14 cellular contexts compared by ENCODE assay signal in the genomic region with DNA sequence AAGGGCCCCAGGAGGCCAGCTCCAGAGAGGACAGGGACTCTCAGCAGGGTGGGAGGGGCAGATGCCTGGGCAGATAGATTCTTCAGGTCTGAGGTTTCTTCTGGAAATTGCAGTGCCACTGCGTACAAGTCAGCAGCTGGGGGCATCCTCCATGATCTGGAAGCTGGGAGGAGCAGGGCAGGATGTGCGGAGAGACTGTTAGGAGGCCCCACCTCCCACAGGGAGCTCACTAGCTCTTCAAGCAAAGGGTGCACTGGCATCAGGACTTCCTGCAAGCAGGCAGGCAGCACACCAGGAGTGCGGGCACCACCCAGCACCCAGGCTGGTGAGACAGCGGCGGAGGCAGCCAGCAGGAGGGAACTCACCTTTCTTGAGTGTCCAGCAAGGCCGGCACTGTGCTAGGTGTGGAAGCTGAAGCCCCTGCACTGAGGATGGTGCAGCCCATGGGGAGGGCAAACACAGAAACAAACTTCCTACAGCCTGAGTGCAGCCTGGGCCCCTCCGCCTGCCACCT.
DNase-seq lines count a peak whose midpoint lies in the region; ATAC-seq, FAIRE-seq and TF ChIP-seq lines count a peak whose summit lies in the region.
"Had no signal": no experiment of that assay in that cellular context is flagged by ENCODE, and none has a peak within 500 bp of the region (broad histone marks: within the 10 kb centered on the region; RNA-seq: fewer than 3 reads in every experiment).

No MANE protein-coding gene starts in this region.

- H2BK20ac ChIP-seq in H1 (ENCODE audit: low read length), result no peak overlapping the region

- H3K4me2 ChIP-seq in H1 (ENCODE audit: insufficient read depth in 1 of 2, low read depth in 2 of 2, low read length in 2 of 2), result no peak overlapping the region

- H3K14ac ChIP-seq in H1 (ENCODE audit: insufficient read length), result no peak overlapping the region

- H3K79me2 ChIP-seq in H1 (ENCODE audit: control insufficient read depth in 1 of 2, insufficient read depth in 2 of 2, low read length in 2 of 2), result no peaks in the 10 kb centered on the region

- H3K23me2 ChIP-seq in H1 (ENCODE audit: low read depth, low read length), result peaks cover under 1% of the 10 kb centered on the region; the same call in 1 of the 2 replicates

- no peaks in the 10 kb centered on the region for H3K36me3 ChIP-seq in H1 (ENCODE audit: control insufficient read depth in 2 of 4, insufficient read depth in 4 of 4, low read length in 3 of 4)
- H3K36me3 ChIP-seq in effector memory CD4-positive, alpha-beta T cell (ENCODE audit: control insufficient read depth, insufficient read depth, low read length), result no peaks in the 10 kb centered on the region
- H3K36me3 ChIP-seq: ovary, tibial artery had no signal

- no peak overlapping the region for H3K27ac ChIP-seq in H1 (ENCODE audit: low read depth, low read length)
- H3K27ac ChIP-seq in effector memory CD4-positive, alpha-beta T cell (ENCODE audit: insufficient read depth, low read length, poor library complexity, severe bottlenecking), result no peak overlapping the region
- H3K27ac ChIP-seq: foreskin keratinocyte, ovary had no signal

- H4K8ac ChIP-seq in H1 (ENCODE audit: extremely low read depth, insufficient read depth, low read length), result peak overlapping the region; percentile 51; the same call in 1 of the 2 replicates

- FAIRE-seq in H1 (lab: Jason Lieb, UNC) (no peak), urothelium cell line (lab: Jason Lieb, UNC) (no peak)

- H3K36me3 Mint-ChIP-seq in activated CD8-positive, alpha-beta T cell treated with anti-CD3 and anti-CD28 coated beads for 36 hours (ENCODE audit: low read depth), result no peaks in the 10 kb centered on the region
- H3K36me3 Mint-ChIP-seq in activated CD8-positive, alpha-beta T cell treated with anti-CD3 and anti-CD28 coated beads, Interleukin-2, amount 10 ng/mL, durations not matched to agents 7 days and 5 days (ENCODE audit: low read depth), result no peaks in the 10 kb centered on the region
- H3K36me3 Mint-ChIP-seq in stimulated activated effector memory CD8-positive, alpha-beta T cell treated with anti-CD3 and anti-CD28 coated beads, Interleukin-12 subunit alpha, Interleukin-12 subunit beta, amount 100 ng/mL, for 72 hours, result peaks cover 6% of the 10 kb centered on the region

- H2AK5ac ChIP-seq in H1 (ENCODE audit: low read depth, low read length), result no peak overlapping the region

- CTCF ChIA-PET in activated CD8-positive, alpha-beta T cell treated with anti-CD3 and anti-CD28 coated beads for 36 hours (lab: Charles Lee), result interaction anchor here (0.9 kb wide), 1 partner anchor 36 kb away, joined by 3 read pairs; no protein-coding TSS in a partner anchor
- CTCF ChIA-PET in activated CD8-positive, alpha-beta T cell treated with anti-CD3 and anti-CD28 coated beads, Interleukin-2, amount 10 ng/mL, durations not matched to agents 7 days and 5 days (lab: Charles Lee), result no interaction called here
- CTCF ChIA-PET in H1 (lab: Charles Lee; ENCODE audit: partially characterized antibody), result interaction anchor here (0.5 to 1.3 kb wide), 3 partner anchors 10 to 206 kb away, joined by 3 read pairs; no protein-coding TSS in a partner anchor

- H3K9me3 ChIP-seq in H1 (ENCODE audit: insufficient read depth in 2 of 2, low read depth in 1 of 2, low read length in 1 of 2), result no peaks in the 10 kb centered on the region
- no peaks in the 10 kb centered on the region for H3K9me3 ChIP-seq in effector memory CD4-positive, alpha-beta T cell (ENCODE audit: control insufficient read depth, low read length)
- H3K9me3 ChIP-seq: ovary, tibial artery had no signal

- peaks cover 0 to 2% (median under 1%) of the 10 kb centered on the region in 4 experiments; a peak in 3 of 7 replicates for H3K27me3 ChIP-seq in H1 (replicated peaks in 1 of 4; ENCODE audit: control insufficient read depth in 3 of 4, extremely low read depth in 1 of 4, insufficient read depth in 3 of 4, low read length in 3 of 4)
- H3K27me3 ChIP-seq in effector memory CD4-positive, alpha-beta T cell (replicated peaks; ENCODE audit: control insufficient read depth, insufficient read depth, low read length, poor library complexity, severe bottlenecking), result no peaks in the 10 kb centered on the region
- H3K27me3 ChIP-seq: foreskin keratinocyte, ovary had no signal

- H3K4me1 Mint-ChIP-seq in activated CD8-positive, alpha-beta T cell treated with anti-CD3 and anti-CD28 coated beads for 36 hours (ENCODE audit: low read depth), result peaks cover 51% of the 10 kb centered on the region
- H3K4me1 Mint-ChIP-seq in activated CD8-positive, alpha-beta T cell treated with anti-CD3 and anti-CD28 coated beads, Interleukin-2, amount 10 ng/mL, durations not matched to agents 7 days and 5 days (ENCODE audit: low read depth), result peaks cover 75% of the 10 kb centered on the region
- H3K4me1 Mint-ChIP-seq in stimulated activated effector memory CD8-positive, alpha-beta T cell treated with anti-CD3 and anti-CD28 coated beads, Interleukin-12 subunit alpha, Interleukin-12 subunit beta, amount 100 ng/mL, for 72 hours, result peaks cover 53% of the 10 kb centered on the region

- peak overlapping the region; percentile 71; the same call in 1 of the 2 replicates for H2BK12ac ChIP-seq in H1 (ENCODE audit: low read depth, low read length)

- no peak overlapping the region; the same call in 1 of the 2 replicates for H3K18ac ChIP-seq in H1 (ENCODE audit: extremely low read depth, low read length)

- ATAC-seq in activated CD8-positive, alpha-beta T cell treated with anti-CD3 and anti-CD28 coated beads for 36 hours, result no peak
- ATAC-seq in activated CD8-positive, alpha-beta T cell treated with anti-CD3 and anti-CD28 coated beads, Interleukin-2, amount 10 ng/mL, durations not matched to agents 7 days and 5 days, result no peak
- no peak for ATAC-seq in stimulated activated effector memory CD8-positive, alpha-beta T cell treated with anti-CD3 and anti-CD28 coated beads, Interleukin-12 subunit alpha, Interleukin-12 subunit beta, amount 100 ng/mL, for 72 hours
- ATAC-seq in GM21825 (IDR thresholded peaks at IDR 0.05; ENCODE audit: unreplicated experiment), result no peak
- ATAC-seq: foreskin keratinocyte had no signal

- intact Hi-C loops in activated CD8-positive, alpha-beta T cell treated with anti-CD3 and anti-CD28 coated beads for 36 hours (cut with micrococcal nuclease), result loop anchor here (5.0 kb wide), 1 partner anchor 101 kb away; a partner anchor contains a TSS

- DNase-seq in activated CD8-positive, alpha-beta T cell treated with anti-CD3 and anti-CD28 coated beads for 36 hours, result no peak
- DNase-seq in activated CD8-positive, alpha-beta T cell treated with anti-CD3 and anti-CD28 coated beads, Interleukin-2, amount 10 ng/mL, durations not matched to agents 7 days and 5 days, result no peak
- peak; percentile 77 for DNase-seq in NCI-H2196 (lab: John Stamatoyannopoulos, UW; ENCODE audit: unreplicated experiment)
- DNase-seq in H1 (ENCODE audit: low read depth in 1 of 2, low spot score in 2 of 2), result no peak
- no peak for DNase-seq in stimulated activated effector memory CD8-positive, alpha-beta T cell treated with anti-CD3 and anti-CD28 coated beads, Interleukin-12 subunit alpha, Interleukin-12 subunit beta, amount 100 ng/mL, for 72 hours (ENCODE audit: low spot score in 2 of 2)
- no peak for DNase-seq in urothelium cell line (ENCODE audit: low spot score)
- no peak for DNase-seq in effector memory CD4-positive, alpha-beta T cell
- DNase-seq: activated effector memory CD4-positive, alpha-beta T cell treated with Interleukin-2 at 50 U/mL for 16 hours; foreskin keratinocyte; NCI-H2171 treated with DMSO at 0.1 percent for 48 hours; SW 1271; tibial artery had no signal

- no peak overlapping the region for H2BK5ac ChIP-seq in H1 (ENCODE audit: low read depth, low read length)

- no peak for TF ChIP-seq POLR2A in H1 (IDR thresholded peaks at IDR 0.05; ENCODE audit: control extremely low read depth in 1 of 2, low read depth in 2 of 2, low read length in 2 of 2)

- H3K27me3 Mint-ChIP-seq in activated CD8-positive, alpha-beta T cell treated with anti-CD3 and anti-CD28 coated beads for 36 hours, result peaks cover 5% of the 10 kb centered on the region
- H3K27me3 Mint-ChIP-seq in activated CD8-positive, alpha-beta T cell treated with anti-CD3 and anti-CD28 coated beads, Interleukin-2, amount 10 ng/mL, durations not matched to agents 7 days and 5 days (ENCODE audit: low read depth), result peaks cover 8% of the 10 kb centered on the region

- no peak overlapping the region for H3K23ac ChIP-seq in H1 (ENCODE audit: insufficient read length)

- H3K4ac ChIP-seq in H1 (replicated peaks; ENCODE audit: insufficient read length, low read depth, low read length), result no peak overlapping the region

- H3K4me3 Mint-ChIP-seq in activated CD8-positive, alpha-beta T cell treated with anti-CD3 and anti-CD28 coated beads for 36 hours, result no peak overlapping the region
- H3K4me3 Mint-ChIP-seq in activated CD8-positive, alpha-beta T cell treated with anti-CD3 and anti-CD28 coated beads, Interleukin-2, amount 10 ng/mL, durations not matched to agents 7 days and 5 days, result no peak overlapping the region
- H3K4me3 Mint-ChIP-seq in stimulated activated effector memory CD8-positive, alpha-beta T cell treated with anti-CD3 and anti-CD28 coated beads, Interleukin-12 subunit alpha, Interleukin-12 subunit beta, amount 100 ng/mL, for 72 hours, result peak overlapping the region; percentile 47

- H3K4me1 ChIP-seq in H1 (replicated peaks in 1 of 4; ENCODE audit: control insufficient read depth in 3 of 4, insufficient read depth in 4 of 4, low read length in 3 of 4), result peaks cover under 1 to 20% (median 11%) of the 10 kb centered on the region in 4 experiments
- peaks cover 13% of the 10 kb centered on the region for H3K4me1 ChIP-seq in effector memory CD4-positive, alpha-beta T cell (ENCODE audit: control insufficient read depth, insufficient read depth, low read length, poor library complexity, severe bottlenecking)
- H3K4me1 ChIP-seq: foreskin keratinocyte had no signal

- H2AFZ ChIP-seq in H1 (ENCODE audit: low read length), result no peak overlapping the region

- no peak for TF ChIP-seq EP300 in H1 (IDR thresholded peaks at IDR 0.05; ENCODE audit: borderline replicate concordance in 1 of 2, low read depth in 2 of 2, low read length in 2 of 2)

- WGBS in H1 (ENCODE audit: extremely low coverage in 1 of 2, insufficient coverage in 1 of 2, insufficient read length in 1 of 2, insufficient replicate concordance in 2 of 2, low coverage in 1 of 2, low lambda C conversion rate in 2 of 2, missing lambda C conversion rate in 1 of 2), 2 experiments, result 92% methylated on average over 5 of the region's 7 CpGs; no CpG with 5 or more reads in 1 of the 2 experiments

- peak overlapping the region; percentile 80 for H3K27ac Mint-ChIP-seq in activated CD8-positive, alpha-beta T cell treated with anti-CD3 and anti-CD28 coated beads for 36 hours
- H3K27ac Mint-ChIP-seq in activated CD8-positive, alpha-beta T cell treated with anti-CD3 and anti-CD28 coated beads, Interleukin-2, amount 10 ng/mL, durations not matched to agents 7 days and 5 days, result no peak overlapping the region
- peak overlapping the region; percentile 78 for H3K27ac Mint-ChIP-seq in stimulated activated effector memory CD8-positive, alpha-beta T cell treated with anti-CD3 and anti-CD28 coated beads, Interleukin-12 subunit alpha, Interleukin-12 subunit beta, amount 100 ng/mL, for 72 hours

- TF ChIP-seq CTCF in activated CD8-positive, alpha-beta T cell treated with anti-CD3 and anti-CD28 coated beads for 36 hours (IDR thresholded peaks at IDR 0.05), result no peak
- no peak for TF ChIP-seq CTCF in H1 (IDR thresholded peaks at IDR 0.05; ENCODE audit: control extremely low read depth in 1 of 3, insufficient read depth in 1 of 3, low read depth in 1 of 3, low read length in 3 of 3)

- H4K5ac ChIP-seq in H1 (ENCODE audit: insufficient read length, low read depth, low read length), result no peak overlapping the region

- H3K56ac ChIP-seq in H1 (replicated peaks; ENCODE audit: insufficient read length, low read depth, low read length), result no peak overlapping the region

- POLR2A ChIA-PET in activated CD8-positive, alpha-beta T cell treated with anti-CD3 and anti-CD28 coated beads for 36 hours (lab: Charles Lee), result interaction anchor here (0.9 kb wide), 1 partner anchor 37 kb away, joined by 5 read pairs; no protein-coding TSS in a partner anchor
- POLR2A ChIA-PET in activated CD8-positive, alpha-beta T cell treated with anti-CD3 and anti-CD28 coated beads, Interleukin-2, amount 10 ng/mL, durations not matched to agents 7 days and 5 days (lab: Charles Lee), result interaction anchor here (0.6 to 2.0 kb wide), 2 partner anchors 101 kb away, joined by 3 to 6 read pairs; a partner anchor contains a TSS
- POLR2A ChIA-PET in H1 (lab: Charles Lee; ENCODE audit: partially characterized antibody), result interaction anchor here (2.2 kb wide), 1 partner anchor 101 kb away, joined by 9 read pairs; a partner anchor contains a TSS

- peaks cover 0 to under 1% of the 10 kb centered on the region in 2 experiments for H4K20me1 ChIP-seq in H1 (replicated peaks in 1 of 2; ENCODE audit: control insufficient read depth in 1 of 2, insufficient read depth in 2 of 2, low read length in 2 of 2)

- no peak for TF ChIP-seq RAD21 in H1 (IDR thresholded peaks at IDR 0.05 in 1 of 2, conservative IDR thresholded peaks at IDR 0.05 in 1 of 2; ENCODE audit: low read depth in 2 of 2, low read length in 2 of 2)

- H3K79me1 ChIP-seq in H1 (ENCODE audit: low read depth, low read length), result no peaks in the 10 kb centered on the region

- H4K91ac ChIP-seq in H1 (replicated peaks; ENCODE audit: insufficient read length, low read length), result peak overlapping the region; percentile 30

- H3K9ac ChIP-seq in H1 (replicated peaks in 1 of 4; ENCODE audit: extremely low read depth in 1 of 4, low read depth in 3 of 4, low read length in 3 of 4), result no peak overlapping the region

- H3K4me3 ChIP-seq in H1 (ENCODE audit: extremely low read depth in 1 of 4, insufficient read depth in 2 of 4, low read depth in 3 of 4, low read length in 4 of 4), result no peak overlapping the region
- H3K4me3 ChIP-seq in effector memory CD4-positive, alpha-beta T cell (ENCODE audit: insufficient read depth, low read depth, low read length, poor library complexity, severe bottlenecking), result no peak overlapping the region
- H3K4me3 ChIP-seq: ovary, tibial artery had no signal

- no peak overlapping the region; the same call in 1 of the 2 replicates for H2BK15ac ChIP-seq in H1 (ENCODE audit: low read length)

- H3K9me3 Mint-ChIP-seq in activated CD8-positive, alpha-beta T cell treated with anti-CD3 and anti-CD28 coated beads for 36 hours, result no peaks in the 10 kb centered on the region
- H3K9me3 Mint-ChIP-seq in activated CD8-positive, alpha-beta T cell treated with anti-CD3 and anti-CD28 coated beads, Interleukin-2, amount 10 ng/mL, durations not matched to agents 7 days and 5 days (ENCODE audit: insufficient read depth), result no peaks in the 10 kb centered on the region
- H3K9me3 Mint-ChIP-seq in stimulated activated effector memory CD8-positive, alpha-beta T cell treated with anti-CD3 and anti-CD28 coated beads, Interleukin-12 subunit alpha, Interleukin-12 subunit beta, amount 100 ng/mL, for 72 hours, result no peaks in the 10 kb centered on the region

- no peak overlapping the region for H2BK120ac ChIP-seq in H1 (replicated peaks; ENCODE audit: low read depth, low read length)
